18 cellular contexts compared by ENCODE assay signal in genomic region chr1:40107290-40107959, GRCh38. TPM values are rescaled to one million over a fixed set of nuclear protein-coding genes. Genes with fewer than 3 reads are reported as not detected.
A peak's percentile ranks its signal among the peaks of the same experiment; 100 is the strongest.
DNase-seq lines count a peak whose midpoint lies in the region; ATAC-seq and TF ChIP-seq lines count a peak whose summit lies in the region.
"Had no signal": no experiment of that assay in that cellular context is flagged by ENCODE, and none has a peak within 500 bp of the region (broad histone marks: within the 10 kb centered on the region; RNA-seq: fewer than 3 reads in every experiment).

No MANE protein-coding gene starts in this region.

- H3K79me2 ChIP-seq in PC-3 (ENCODE audit: low read length) (no peaks in the 10 kb centered on the region), Karpas-422 (ENCODE audit: low read length) (no peaks in the 10 kb centered on the region)

- no peak overlapping the region for H3K27ac Mint-ChIP-seq in CD14-positive monocyte
- H3K27ac Mint-ChIP-seq: stimulated activated effector memory CD8-positive, alpha-beta T cell treated with anti-CD3 and anti-CD28 coated beads, Interleukin-12 subunit alpha, Interleukin-12 subunit beta, amount 100 ng/mL, for 72 hours had no signal

- peaks cover 30 to 45% (median 43%) of the 10 kb centered on the region in 7 donors for H3K9me3 Mint-ChIP-seq in CD14-positive monocyte

- no peak overlapping the region for H3K4me3 Mint-ChIP-seq in CD14-positive monocyte
- H3K4me3 Mint-ChIP-seq: stimulated activated effector memory CD8-positive, alpha-beta T cell treated with anti-CD3 and anti-CD28 coated beads, Interleukin-12 subunit alpha, Interleukin-12 subunit beta, amount 100 ng/mL, for 72 hours had no signal

- no peaks in the 10 kb centered on the region for H3K9me2 ChIP-seq in PC-3 (replicated peaks; ENCODE audit: low read length)
- no peaks in the 10 kb centered on the region for H3K9me2 ChIP-seq in Karpas-422 (replicated peaks; ENCODE audit: insufficient read depth, low read length)

- H2AFZ ChIP-seq in PC-3 (ENCODE audit: low read length) = peak overlapping the region; percentile 58
- no peak overlapping the region for H2AFZ ChIP-seq in Karpas-422 (ENCODE audit: low read length)

- WGBS in prostate gland = 55% methylated on average over 6 of the region's 6 CpGs

- H3K9me3 ChIP-seq in HEK293 (ENCODE audit: control insufficient read depth, insufficient read depth, low read depth, low read length) (no peaks in the 10 kb centered on the region), PC-3 (ENCODE audit: low read length) (peaks cover 3% of the 10 kb centered on the region; the same call in 1 of the 2 replicates), prostate gland (no peaks in the 10 kb centered on the region), Karpas-422 (ENCODE audit: low read length) (peaks cover 11% of the 10 kb centered on the region)

- TF ChIP-seq CTCF in HEK293 (tag by site-specific recombination; IDR thresholded peaks at IDR 0.05) = no peak
- no peak for TF ChIP-seq CTCF in PC-3 (conservative IDR thresholded peaks at IDR 0.05; ENCODE audit: low read depth, low read length)
- no peak for TF ChIP-seq CTCF in prostate gland (IDR thresholded peaks at IDR 0.05)
- no peak for TF ChIP-seq CTCF in CD14-positive monocyte (IDR thresholded peaks at IDR 0.05)

- POLR2A ChIA-PET in HEK293 (lab: Yijun Ruan, JAX) = no interaction called here
- POLR2A ChIA-PET in PC-3 (lab: Charles Lee; ENCODE audit: unreplicated experiment) = interaction anchor here (0.5 to 0.7 kb wide), 2 partner anchors 67 to 144 kb away, joined by 6 to 11 read pairs; partner anchors contain the start of gene CAP1

- CTCF ChIA-PET in HEK293 (lab: Yijun Ruan, JAX) (interaction anchor here (0.7 kb wide), 3 partner anchors 51 to 1760 kb away, joined by 3 to 5 read pairs (median 3); no protein-coding TSS in a partner anchor), PC-3 (lab: Charles Lee) (interaction anchor here (1.0 kb wide), 1 partner anchor 36 kb away, joined by 7 read pairs; no protein-coding TSS in a partner anchor)

- no peak overlapping the region for H3K4me3 ChIP-seq in HEK293 (ENCODE audit: low read depth, low read length)
- peak overlapping the region; percentile 47; the same call in 1 of the 2 replicates for H3K4me3 ChIP-seq in PC-3 (ENCODE audit: low read length)
- no peak overlapping the region for H3K4me3 ChIP-seq in prostate gland
- H3K4me3 ChIP-seq in Karpas-422 (ENCODE audit: low read length) = no peak overlapping the region
- H3K4me3 ChIP-seq: mucosa of descending colon, thoracic aorta had no signal

- H3F3A ChIP-seq in PC-3 (ENCODE audit: low read length, unreplicated experiment) = no peaks in the 10 kb centered on the region

- H4K20me1 ChIP-seq in PC-3 (ENCODE audit: low read length) = no peaks in the 10 kb centered on the region
- H4K20me1 ChIP-seq in Karpas-422 (ENCODE audit: insufficient read depth, low read depth, low read length) = no peaks in the 10 kb centered on the region

- DNase-seq in PC-3 (peak; percentile 96), iPS-NIHi11 (ENCODE audit: low spot score) (peak; percentile 39), prostate gland (ENCODE audit: low spot score) (peak; percentile 79), CD14-positive monocyte (ENCODE audit: low spot score) (no peak), Karpas-422 (no peak), Right ventricle myocardium superior (no peak)
- DNase-seq: activated CD4-positive, alpha-beta T cell treated with anti-CD3 and anti-CD28 coated beads for 1 hour; activated CD8-positive, alpha-beta memory T cell treated with anti-CD3 and anti-CD28 coated beads for 24 hours; cortex of kidney; EL; left colon; mucosa of descending colon; NCI-H1436; NCI-H226 had no signal

- H3K9ac ChIP-seq in PC-3 (ENCODE audit: low read length) (no peak overlapping the region), Karpas-422 (ENCODE audit: low read length) (no peak overlapping the region)

- H3K27ac ChIP-seq in HEK293 (ENCODE audit: extremely low read depth, low read depth, low read length) (no peak overlapping the region), PC-3 (ENCODE audit: low read length) (peak overlapping the region; percentile 51), prostate gland (no peak overlapping the region), Karpas-422 (ENCODE audit: low read length) (no peak overlapping the region)
- H3K27ac ChIP-seq: thoracic aorta had no signal

- H3K27me3 Mint-ChIP-seq in CD14-positive monocyte (ENCODE audit: low read depth in 3 of 3) = peaks cover 0 to 3% (median 3%) of the 10 kb centered on the region in 3 donors

- H3K4me2 ChIP-seq in PC-3 (ENCODE audit: low read length) (peak overlapping the region; percentile 79), Karpas-422 (ENCODE audit: low read depth, low read length, poor library complexity, severe bottlenecking) (no peak overlapping the region)

- H3K36me3 ChIP-seq in HEK293 (ENCODE audit: control insufficient read depth in 2 of 2, insufficient read depth in 1 of 2, low read length in 2 of 2) (no peaks in the 10 kb centered on the region), PC-3 (ENCODE audit: low read depth, low read length) (peaks cover 3% of the 10 kb centered on the region; the same call in 1 of the 2 replicates), prostate gland (no peaks in the 10 kb centered on the region), Karpas-422 (ENCODE audit: insufficient read depth, low read length) (no peaks in the 10 kb centered on the region)
- H3K36me3 ChIP-seq: thoracic aorta had no signal

- no peak for TF ChIP-seq POLR2A in prostate gland (IDR thresholded peaks at IDR 0.05)

- H3K4me1 ChIP-seq in HEK293 (ENCODE audit: control insufficient read depth, insufficient read depth, low read length) (no peaks in the 10 kb centered on the region), PC-3 (ENCODE audit: insufficient read depth, low read length) (peaks cover 18% of the 10 kb centered on the region), prostate gland (replicated peaks) (no peaks in the 10 kb centered on the region), Karpas-422 (ENCODE audit: low read length) (no peaks in the 10 kb centered on the region)

- H3K4me1 Mint-ChIP-seq in CD14-positive monocyte = no peaks in the 10 kb centered on the region
- H3K4me1 Mint-ChIP-seq: stimulated activated effector memory CD8-positive, alpha-beta T cell treated with anti-CD3 and anti-CD28 coated beads, Interleukin-12 subunit alpha, Interleukin-12 subunit beta, amount 100 ng/mL, for 72 hours had no signal

- peak; percentile 92 for ATAC-seq in PC-3
- no peak for ATAC-seq in GM21619 (IDR thresholded peaks at IDR 0.05; ENCODE audit: unreplicated experiment)
- ATAC-seq in Right ventricle myocardium superior (ENCODE audit: poor library complexity) = no peak
- ATAC-seq: left colon; mucosa of descending colon; stimulated activated effector memory CD8-positive, alpha-beta T cell treated with anti-CD3 and anti-CD28 coated beads, Interleukin-12 subunit alpha, Interleukin-12 subunit beta, amount 100 ng/mL, for 72 hours had no signal

- BruUV-seq in PC-3 (replicated peaks; lab: Mats Ljungman, UMichigan) = TSS peak; percentile 51

- no peaks in the 10 kb centered on the region for H3K27me3 ChIP-seq in PC-3 (ENCODE audit: low read length)
- H3K27me3 ChIP-seq in prostate gland (replicated peaks; ENCODE audit: insufficient read depth) = no peaks in the 10 kb centered on the region
- H3K27me3 ChIP-seq in Karpas-422 (ENCODE audit: low read length) = peaks cover 4% of the 10 kb centered on the region; the same call in 1 of the 2 replicates

- H3K36me3 Mint-ChIP-seq in CD14-positive monocyte = peaks cover 0 to 5% of the 10 kb centered on the region in 2 donors
- H3K36me3 Mint-ChIP-seq: stimulated activated effector memory CD8-positive, alpha-beta T cell treated with anti-CD3 and anti-CD28 coated beads, Interleukin-12 subunit alpha, Interleukin-12 subunit beta, amount 100 ng/mL, for 72 hours had no signal

- intact Hi-C loops in PC-3 (cut with micrococcal nuclease) (loop anchor here (5.0 kb wide), 1 partner anchor 35 kb away; no protein-coding TSS in a partner anchor), prostate gland (cut with DNase I) (no loop called here), CD14-positive monocyte (cut with micrococcal nuclease) (no loop called here), Right ventricle myocardium superior (cut with DNase I) (no loop called here)

TF ChIP-seq in HEK293, 187 proteins besides CTCF, POLR2A, EP300 and RAD21 (continues in another document):
- TF ChIP-seq KLF16 (tag by site-specific recombination; IDR thresholded peaks at IDR 0.05) (no peak), SCRT2 (tag by site-specific recombination; IDR thresholded peaks at IDR 0.05) (peak; percentile 18; the same call in 1 of the 2 replicates)
- TF ChIP-seq, protein P1, sequence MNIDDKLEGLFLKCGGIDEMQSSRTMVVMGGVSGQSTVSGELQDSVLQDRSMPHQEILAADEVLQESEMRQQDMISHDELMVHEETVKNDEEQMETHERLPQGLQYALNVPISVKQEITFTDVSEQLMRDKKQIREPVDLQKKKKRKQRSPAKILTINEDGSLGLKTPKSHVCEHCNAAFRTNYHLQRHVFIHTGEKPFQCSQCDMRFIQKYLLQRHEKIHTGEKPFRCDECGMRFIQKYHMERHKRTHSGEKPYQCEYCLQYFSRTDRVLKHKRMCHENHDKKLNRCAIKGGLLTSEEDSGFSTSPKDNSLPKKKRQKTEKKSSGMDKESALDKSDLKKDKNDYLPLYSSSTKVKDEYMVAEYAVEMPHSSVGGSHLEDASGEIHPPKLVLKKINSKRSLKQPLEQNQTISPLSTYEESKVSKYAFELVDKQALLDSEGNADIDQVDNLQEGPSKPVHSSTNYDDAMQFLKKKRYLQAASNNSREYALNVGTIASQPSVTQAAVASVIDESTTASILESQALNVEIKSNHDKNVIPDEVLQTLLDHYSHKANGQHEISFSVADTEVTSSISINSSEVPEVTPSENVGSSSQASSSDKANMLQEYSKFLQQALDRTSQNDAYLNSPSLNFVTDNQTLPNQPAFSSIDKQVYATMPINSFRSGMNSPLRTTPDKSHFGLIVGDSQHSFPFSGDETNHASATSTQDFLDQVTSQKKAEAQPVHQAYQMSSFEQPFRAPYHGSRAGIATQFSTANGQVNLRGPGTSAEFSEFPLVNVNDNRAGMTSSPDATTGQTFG (tag by site-specific recombination; IDR thresholded peaks at IDR 0.05; ENCODE audit: borderline replicate concordance) = no peak

RNA-seq across cellular contexts. Expression of gene PPT1, which starts 10.4 kb away (rescaled TPM):
- total RNA-seq in PC-3 (2014; rRNA removed) = 63.9 and 72.9 TPM in 2 replicates
- 100 to 1,000 TPM in 1 of 2 donors, 10 to 100 TPM in 1; 86.2 to 126 TPM for total RNA-seq in prostate gland
- polyA plus RNA-seq in CD14-positive monocyte = 1,000 to 10,000 TPM in 1 of 2 donors, 100 to 1,000 TPM in 1; 658 to 1,143 TPM
- total RNA-seq in Karpas-422 (2014; rRNA removed; shearing (Covaris generic); ENCODE audit: low replicate concordance) = 49.5 and 77.4 TPM in 2 replicates
- total RNA-seq in Right ventricle myocardium superior = 37.7 TPM

RNA-seq across cellular contexts. Expression of gene RLF, which starts 53.8 kb away (rescaled TPM):
- total RNA-seq in PC-3 (2014; rRNA removed) (14.7 and 15.1 TPM in 2 replicates), prostate gland (10 to 100 TPM; 12.4 to 19.8 TPM), Right ventricle myocardium superior (11.7 TPM)
- 1 to 10 TPM; 3.0 to 6.2 TPM for polyA plus RNA-seq in CD14-positive monocyte
- 23.7 and 33.5 TPM in 2 replicates for total RNA-seq in Karpas-422 (2014; rRNA removed; shearing (Covaris generic); ENCODE audit: low replicate concordance)

Comparison
In these comparisons a context has a peak if more than half of its experiments do, and no peak if none do; other contexts are left out.
1. DNase-seq: peak in PC-3 (single experiment), iPS-NIHi11 (single experiment) and prostate gland (single experiment); none in CD14-positive monocyte (single experiment), Karpas-422 (single experiment) and Right ventricle myocardium superior (single experiment).